15 cellular contexts compared by ENCODE assay signal in genomic region chr17:17866425-17866824, GRCh38. TPM values are rescaled to one million over a fixed set of nuclear protein-coding genes. Genes with fewer than 3 reads are reported as not detected.
A peak's percentile ranks its signal among the peaks of the same experiment; 100 is the strongest.
DNase-seq lines count a peak whose midpoint lies in the region; ATAC-seq and TF ChIP-seq lines count a peak whose summit lies in the region.
"Had no signal": no experiment of that assay in that cellular context is flagged by ENCODE, and none has a peak within 500 bp of the region (broad histone marks: within the 10 kb centered on the region; RNA-seq: fewer than 3 reads in every experiment).

No MANE protein-coding gene starts in this region.

- H2AFZ ChIP-seq in neural cell (ENCODE audit: low read depth, low read length) (no peak overlapping the region), Karpas-422 (ENCODE audit: low read length) (no peak overlapping the region)
- H2AFZ ChIP-seq: GM23338 had no signal

- no peaks in the 10 kb centered on the region for H3K79me2 ChIP-seq in neural cell (replicated peaks; ENCODE audit: insufficient read depth, low read length)
- H3K79me2 ChIP-seq in Karpas-422 (ENCODE audit: low read length), result no peaks in the 10 kb centered on the region

- H3K4me1 ChIP-seq in right atrium auricular region (peaks cover 0 to 24% of the 10 kb centered on the region in 2 donors), endodermal cell (ENCODE audit: control insufficient read depth, insufficient read depth, low read length) (peaks cover 2% of the 10 kb centered on the region), Karpas-422 (ENCODE audit: low read length) (no peaks in the 10 kb centered on the region)

- TF ChIP-seq CTCF in right atrium auricular region (IDR thresholded peaks at IDR 0.05) (no peak), endodermal cell (conservative IDR thresholded peaks at IDR 0.05) (no peak), neural cell (IDR thresholded peaks at IDR 0.05; ENCODE audit: poor library complexity, severe bottlenecking) (no peak)

- TF ChIP-seq RAD21 in neural cell (conservative IDR thresholded peaks at IDR 0.05), result no peak

- H3K4me2 ChIP-seq in neural cell (ENCODE audit: low read length) (no peak overlapping the region), Karpas-422 (ENCODE audit: low read depth, low read length, poor library complexity, severe bottlenecking) (no peak overlapping the region)
- H3K4me2 ChIP-seq: GM23338 had no signal

- H3K27me3 ChIP-seq in right atrium auricular region, result no peaks in the 10 kb centered on the region
- no peaks in the 10 kb centered on the region for H3K27me3 ChIP-seq in endodermal cell (ENCODE audit: control insufficient read depth, insufficient read depth, low read length, poor library complexity, severe bottlenecking)
- no peaks in the 10 kb centered on the region for H3K27me3 ChIP-seq in neural cell (ENCODE audit: insufficient read depth, low read depth, low read length)
- H3K27me3 ChIP-seq in Karpas-422 (ENCODE audit: low read length), result no peaks in the 10 kb centered on the region

- H3K27ac ChIP-seq in right atrium auricular region, result no peak overlapping the region
- no peak overlapping the region for H3K27ac ChIP-seq in endodermal cell (ENCODE audit: low read depth, low read length)
- H3K27ac ChIP-seq in neural cell (ENCODE audit: low read length), result peak overlapping the region; percentile 91
- H3K27ac ChIP-seq in Karpas-422 (ENCODE audit: low read length), result no peak overlapping the region
- H3K27ac ChIP-seq: 22Rv1 had no signal

- intact Hi-C loops in left ventricle myocardium superior (cut with micrococcal nuclease), result no loop called here

- H4K20me1 ChIP-seq in neural cell (ENCODE audit: insufficient read depth) (no peaks in the 10 kb centered on the region), Karpas-422 (ENCODE audit: insufficient read depth, low read depth, low read length) (no peaks in the 10 kb centered on the region)

- peaks cover 8% of the 10 kb centered on the region for H3K4me1 Mint-ChIP-seq in endodermal cell

- no peak for TF ChIP-seq EP300 in neural cell (conservative IDR thresholded peaks at IDR 0.05; ENCODE audit: poor library complexity, severe bottlenecking)

- H3K36me3 ChIP-seq in right atrium auricular region, result peaks cover 41% of the 10 kb centered on the region
- peaks cover 4% of the 10 kb centered on the region for H3K36me3 ChIP-seq in endodermal cell (ENCODE audit: control insufficient read depth, insufficient read depth, low read length)
- no peaks in the 10 kb centered on the region for H3K36me3 ChIP-seq in neural cell (ENCODE audit: insufficient read depth, low read length)
- H3K36me3 ChIP-seq in Karpas-422 (ENCODE audit: insufficient read depth, low read length), result no peaks in the 10 kb centered on the region
- H3K36me3 ChIP-seq: HAP-1 had no signal

- peaks cover 4% of the 10 kb centered on the region for H3F3A ChIP-seq in neural cell (ENCODE audit: insufficient read depth, low read length, poor library complexity, severe bottlenecking)

- no peak overlapping the region for H3K4me3 Mint-ChIP-seq in endodermal cell
- H3K4me3 Mint-ChIP-seq: CD8-positive, alpha-beta memory T cell; GM23338 had no signal

- H3K36me3 Mint-ChIP-seq in endodermal cell (ENCODE audit: low read depth), result no peaks in the 10 kb centered on the region

- no peaks in the 10 kb centered on the region for H3K27me3 Mint-ChIP-seq in endodermal cell (ENCODE audit: insufficient read depth)
- H3K27me3 Mint-ChIP-seq: CD8-positive, alpha-beta memory T cell had no signal

- H3K27ac Mint-ChIP-seq in endodermal cell, result no peak overlapping the region
- H3K27ac Mint-ChIP-seq: GM23338 had no signal

- H3K4me3 ChIP-seq in right atrium auricular region, result no peak overlapping the region
- no peak overlapping the region for H3K4me3 ChIP-seq in endodermal cell (ENCODE audit: low read length)
- no peak overlapping the region for H3K4me3 ChIP-seq in neural cell (ENCODE audit: low read length)
- H3K4me3 ChIP-seq in Karpas-422 (ENCODE audit: low read length), result no peak overlapping the region
- H3K4me3 ChIP-seq: GM23338, HAP-1 had no signal

- no peak for ATAC-seq in left ventricle myocardium superior
- ATAC-seq: GM23338, HepG2 had no signal

- no peak overlapping the region for H3K9ac ChIP-seq in endodermal cell (ENCODE audit: extremely low read depth, low read length, poor library complexity, severe bottlenecking)
- no peak overlapping the region for H3K9ac ChIP-seq in neural cell (ENCODE audit: low read length)
- H3K9ac ChIP-seq in Karpas-422 (ENCODE audit: low read length), result no peak overlapping the region

- H3K9me3 ChIP-seq in right atrium auricular region, result no peaks in the 10 kb centered on the region
- H3K9me3 ChIP-seq in endodermal cell (ENCODE audit: control insufficient read depth, low read length), result no peaks in the 10 kb centered on the region
- H3K9me3 ChIP-seq in neural cell (ENCODE audit: low read length), result no peaks in the 10 kb centered on the region
- no peaks in the 10 kb centered on the region for H3K9me3 ChIP-seq in Karpas-422 (ENCODE audit: low read length)
- H3K9me3 ChIP-seq: Caco-2, HAP-1 had no signal

- no peaks in the 10 kb centered on the region for H3K9me2 ChIP-seq in neural cell (ENCODE audit: insufficient read depth, low read length)
- H3K9me2 ChIP-seq in Karpas-422 (replicated peaks; ENCODE audit: insufficient read depth, low read length), result no peaks in the 10 kb centered on the region

- H3K9me3 Mint-ChIP-seq in endodermal cell, result no peaks in the 10 kb centered on the region
- H3K9me3 Mint-ChIP-seq: CD8-positive, alpha-beta memory T cell; GM23338 had no signal

- DNase-seq in left ventricle myocardium superior, result peak; percentile 7
- no peak for DNase-seq in right atrium auricular region (ENCODE audit: low spot score)
- DNase-seq in endodermal cell, result peak; percentile 57
- no peak for DNase-seq in C1 segment of cervical spinal cord (lab: John Stamatoyannopoulos, UW)
- no peak for DNase-seq in NCI-H226
- no peak for DNase-seq in Karpas-422
- DNase-seq: Caco-2; CD8-positive, alpha-beta memory T cell; DND-41; GDM1 had no signal

- WGBS in endodermal cell (ENCODE audit: insufficient coverage in 1 of 2, insufficient read length in 1 of 2), 2 experiments, result 81 to 86% methylated on average over 1 to 3 of the region's 3 CpGs

TF ChIP-seq in neural cell, 6 proteins besides CTCF, POLR2A, EP300 and RAD21:
- no peak for TF ChIP-seq POLR2AphosphoS5 (IDR thresholded peaks at IDR 0.05)

RNA-seq across cellular contexts. Expression of gene SREBF1, which starts 29.6 kb away (rescaled TPM):
- total RNA-seq in left ventricle myocardium superior (15.2 TPM), right atrium auricular region (10 to 100 TPM; 17.0 to 29.8 TPM), endodermal cell (10 to 100 TPM; 39.0 to 58.2 TPM)
- 69.1 TPM for polyA plus RNA-seq in endodermal cell (2013, experiment 1 of 2)
- 66.7 TPM for polyA plus RNA-seq in endodermal cell (2013, experiment 2 of 2)
- polyA plus RNA-seq in neural cell, result 22.5 and 25.9 TPM in 2 replicates
- polyA minus RNA-seq in neural cell, result 11.7 and 20.0 TPM in 2 replicates
- total RNA-seq in Karpas-422 (2014; rRNA removed; shearing (Covaris generic); ENCODE audit: low replicate concordance), result 52.0 and 103 TPM in 2 replicates

Comparison
In these comparisons a context has a peak if more than half of its experiments do, and no peak if none do; other contexts are left out.
1. DNase-seq: peak in left ventricle myocardium superior (single experiment) and endodermal cell (single experiment); none in right atrium auricular region (single experiment), C1 segment of cervical spinal cord (0 of 14), NCI-H226 (single experiment) and Karpas-422 (single experiment).